In genomic region chr2:240579771-240580614, GRCh38 we compare ENCODE assay signal across 1 cellular context.
TF ChIP-seq lines count a peak whose summit lies in the region.

No MANE protein-coding gene starts in this region.

TF ChIP-seq in K562, 482 proteins besides CTCF, POLR2A, EP300 and RAD21 (continued from another document):
- TF ChIP-seq PATZ1 (CRISPR knock-in tag; IDR thresholded peaks at IDR 0.05; ENCODE audit: borderline replicate concordance), result no peak
- TF ChIP-seq BRF2 (IDR thresholded peaks at IDR 0.05; ENCODE audit: borderline replicate concordance, insufficient read depth, insufficient read length), result no peak
- peak; percentile 86 to 90 for TF ChIP-seq MNT (conservative IDR thresholded peaks at IDR 0.05)
- TF ChIP-seq ZNF408 (CRISPR knock-in tag; IDR thresholded peaks at IDR 0.05; ENCODE audit: low read depth), result no peak
- no peak for TF ChIP-seq ZNF407 (IDR thresholded peaks at IDR 0.05; ENCODE audit: low read depth)
- TF ChIP-seq TFAP4 (CRISPR knock-in tag; IDR thresholded peaks at IDR 0.05; ENCODE audit: borderline replicate concordance), result 0 out of 2 replicates have a peak, but pooled peaks have one; percentile 17
- peak; percentile 57; the same call in 1 of the 2 replicates for TF ChIP-seq NKRF (IDR thresholded peaks at IDR 0.05; ENCODE audit: borderline replicate concordance)
- peak; percentile 71 for TF ChIP-seq MGA (IDR thresholded peaks at IDR 0.05)
- no peak for TF ChIP-seq IRF9 (tag; IDR thresholded peaks at IDR 0.05)
- peak; percentile 52 for TF ChIP-seq EP400 (IDR thresholded peaks at IDR 0.05)
- TF ChIP-seq SMAD4 (CRISPR knock-in tag; conservative IDR thresholded peaks at IDR 0.05), result no peak
- peak; percentile 20; the same call in 1 of the 2 replicates for TF ChIP-seq CBFA2T3 (IDR thresholded peaks at IDR 0.05)
- no peak for TF ChIP-seq HNRNPK (IDR thresholded peaks at IDR 0.05; ENCODE audit: low read depth, low read length, poor library complexity, severe bottlenecking)
- peak; percentile 29; the same call in 1 of the 2 replicates for TF ChIP-seq KLF13 (tag; IDR thresholded peaks at IDR 0.05; ENCODE audit: borderline replicate concordance, low read depth)
- TF ChIP-seq SETDB1 (IDR thresholded peaks at IDR 0.05; ENCODE audit: low read length), result no peak
- TF ChIP-seq JUND (IDR thresholded peaks at IDR 0.05; ENCODE audit: borderline replicate concordance, low read depth, low read length), result peak; percentile 66; the same call in 1 of the 2 replicates
- TF ChIP-seq JUND (tag; IDR thresholded peaks at IDR 0.05; ENCODE audit: borderline replicate concordance, low read depth, low read length), result peak; percentile 28; the same call in 1 of the 3 replicates
